Comparison of ENCODE assay signal across 25 cellular contexts in genomic region chr2:76984359-76984758, GRCh38.
"Had no signal": no experiment of that assay in that cellular context is flagged by ENCODE, and none has a peak within 500 bp of the region (broad histone marks: within the 10 kb centered on the region; RNA-seq: fewer than 3 reads in every experiment).

No MANE protein-coding gene starts in this region.

- H3K27ac ChIP-seq: SJSA1 had no signal

- H3K4me3 Mint-ChIP-seq: activated B cell treated with CpG ODN at 0.5 μM for 24 hours; activated CD4-positive, alpha-beta T cell treated with anti-CD3 and anti-CD28 coated beads, Interleukin-2, amount 10 ng/mL, durations not matched to agents 24 days and 14 days; activated naive CD8-positive, alpha-beta T cell treated with anti-CD3 and anti-CD28 coated beads, Interleukin-2, amount 50 U/mL, for 24 hours; activated T-cell treated with anti-CD3 and anti-CD28 coated beads, Interleukin-2, amount 50 U/mL, for 4 hours; T-helper 17 cell had no signal

- DNase-seq: activated B cell treated with CpG ODN at 0.5 μM for 24 hours; activated CD4-positive, alpha-beta T cell treated with anti-CD3 and anti-CD28 coated beads for 1 hour; activated CD4-positive, alpha-beta T cell treated with anti-CD3 and anti-CD28 coated beads, Interleukin-2, amount 10 ng/mL, durations not matched to agents 24 days and 14 days; activated CD4-positive, alpha-beta T cell treated with anti-CD3 and anti-CD28 coated beads, Interleukin-2, amount 50 U/mL, for 48 hours; activated effector memory CD4-positive, alpha-beta T cell treated with anti-CD3 and anti-CD28 coated beads, Interleukin-2, amount 50 U/mL, for 16 hours; activated naive CD4-positive, alpha-beta T cell treated with Interleukin-2 at 50 U/mL for 16 hours; activated naive CD8-positive, alpha-beta T cell treated with anti-CD3 and anti-CD28 coated beads, Interleukin-2, amount 50 U/mL, for 24 hours; activated T-cell treated with anti-CD3 and anti-CD28 coated beads, Interleukin-2, amount 50 U/mL, for 4 hours; amygdala; NCI-H1048; NCI-H146; NCI-H2029; NCI-H2107; NCI-H345; NCI-H510A; NCI-H526 treated with DMSO at 0.1 percent for 48 hours; NCI-H82; SHP77; T-helper 17 cell; T-helper 9 cell had no signal

- H3K4me3 ChIP-seq: K562, SJSA1 had no signal

- H3K36me3 ChIP-seq: SJSA1 had no signal

- H3K36me3 Mint-ChIP-seq: activated naive CD4-positive, alpha-beta T cell treated with anti-CD3 and anti-CD28 coated beads, Interleukin-2, amount 50 U/mL, for 72 hours; brain had no signal

- H3K27ac Mint-ChIP-seq: activated B cell treated with CpG ODN at 0.5 μM for 24 hours; activated CD4-positive, alpha-beta T cell treated with anti-CD3 and anti-CD28 coated beads, Interleukin-2, amount 10 ng/mL, durations not matched to agents 24 days and 14 days; activated naive CD4-positive, alpha-beta T cell treated with anti-CD3 and anti-CD28 coated beads, Interleukin-2, amount 50 U/mL, for 72 hours; activated naive CD8-positive, alpha-beta T cell treated with anti-CD3 and anti-CD28 coated beads, Interleukin-2, amount 50 U/mL, for 24 hours; T-helper 17 cell had no signal

- H3K9me3 Mint-ChIP-seq: activated B cell treated with CpG ODN at 0.5 μM for 24 hours; activated CD4-positive, alpha-beta T cell treated with anti-CD3 and anti-CD28 coated beads, Interleukin-2, amount 10 ng/mL, durations not matched to agents 24 days and 14 days; activated naive CD8-positive, alpha-beta T cell treated with anti-CD3 and anti-CD28 coated beads, Interleukin-2, amount 50 U/mL, for 24 hours; brain had no signal

- H3K4me1 Mint-ChIP-seq: activated B cell treated with CpG ODN at 0.5 μM for 24 hours; activated CD4-positive, alpha-beta T cell treated with anti-CD3 and anti-CD28 coated beads, Interleukin-2, amount 10 ng/mL, durations not matched to agents 24 days and 14 days; activated naive CD8-positive, alpha-beta T cell treated with anti-CD3 and anti-CD28 coated beads, Interleukin-2, amount 50 U/mL, for 24 hours; T-helper 17 cell had no signal

- H3K27me3 ChIP-seq: SJSA1 had no signal

- H3K4me1 ChIP-seq: SJSA1 had no signal

- ATAC-seq: activated naive CD4-positive, alpha-beta T cell treated with anti-CD3 and anti-CD28 coated beads, Interleukin-2, amount 50 U/mL, for 72 hours; activated naive CD8-positive, alpha-beta T cell treated with anti-CD3 and anti-CD28 coated beads, Interleukin-2, amount 50 U/mL, for 24 hours; activated T-cell treated with anti-CD3 and anti-CD28 coated beads, Interleukin-2, amount 50 U/mL, for 4 hours; K562; SK-N-SH treated with all-trans-retinoic acid at 6 μM for 48 hours; T-helper 17 cell had no signal

- H3K27me3 Mint-ChIP-seq: activated B cell treated with CpG ODN at 0.5 μM for 24 hours; activated CD4-positive, alpha-beta T cell treated with anti-CD3 and anti-CD28 coated beads, Interleukin-2, amount 10 ng/mL, durations not matched to agents 24 days and 14 days; activated naive CD8-positive, alpha-beta T cell treated with anti-CD3 and anti-CD28 coated beads, Interleukin-2, amount 50 U/mL, for 24 hours; brain; T-helper 17 cell had no signal

- H3K9me3 ChIP-seq: SJSA1 had no signal
